1 cellular context compared by ENCODE assay signal in the genomic region with DNA sequence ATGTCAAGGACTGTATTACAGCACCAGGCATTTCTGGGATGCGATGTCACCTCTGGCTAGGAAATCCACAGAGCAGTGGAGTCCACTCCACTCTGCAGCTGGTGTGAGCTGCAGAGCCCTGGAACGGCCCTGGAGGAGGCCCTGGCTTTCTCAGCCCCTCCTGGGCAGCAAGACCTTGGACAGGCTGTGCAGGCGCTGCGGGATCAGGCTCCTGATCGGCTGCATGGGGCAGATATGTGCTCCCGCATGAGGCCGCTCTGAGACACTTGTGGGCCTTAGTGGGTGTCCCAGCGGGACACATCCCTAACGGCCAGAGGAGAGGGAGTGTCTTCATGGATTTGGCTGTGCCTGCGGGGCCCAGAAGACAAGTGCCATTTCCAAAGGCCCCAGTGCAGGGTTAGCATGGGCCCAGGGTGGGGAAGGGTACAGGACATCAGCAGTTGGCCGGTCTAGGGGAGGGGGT.
TF ChIP-seq lines count a peak whose summit lies in the region.

No MANE protein-coding gene starts in this region.

TF ChIP-seq in HEK293, 187 proteins besides CTCF, POLR2A, EP300 and RAD21 (continued from another document):
- peak; percentile 35; the same call in 1 of the 2 replicates for TF ChIP-seq ZNF600 (tag by site-specific recombination; IDR thresholded peaks at IDR 0.05)
- no peak for TF ChIP-seq GFI1B (tag by site-specific recombination; IDR thresholded peaks at IDR 0.05)
